ENCODE assay signal across 9 cellular contexts in the genomic region with DNA sequence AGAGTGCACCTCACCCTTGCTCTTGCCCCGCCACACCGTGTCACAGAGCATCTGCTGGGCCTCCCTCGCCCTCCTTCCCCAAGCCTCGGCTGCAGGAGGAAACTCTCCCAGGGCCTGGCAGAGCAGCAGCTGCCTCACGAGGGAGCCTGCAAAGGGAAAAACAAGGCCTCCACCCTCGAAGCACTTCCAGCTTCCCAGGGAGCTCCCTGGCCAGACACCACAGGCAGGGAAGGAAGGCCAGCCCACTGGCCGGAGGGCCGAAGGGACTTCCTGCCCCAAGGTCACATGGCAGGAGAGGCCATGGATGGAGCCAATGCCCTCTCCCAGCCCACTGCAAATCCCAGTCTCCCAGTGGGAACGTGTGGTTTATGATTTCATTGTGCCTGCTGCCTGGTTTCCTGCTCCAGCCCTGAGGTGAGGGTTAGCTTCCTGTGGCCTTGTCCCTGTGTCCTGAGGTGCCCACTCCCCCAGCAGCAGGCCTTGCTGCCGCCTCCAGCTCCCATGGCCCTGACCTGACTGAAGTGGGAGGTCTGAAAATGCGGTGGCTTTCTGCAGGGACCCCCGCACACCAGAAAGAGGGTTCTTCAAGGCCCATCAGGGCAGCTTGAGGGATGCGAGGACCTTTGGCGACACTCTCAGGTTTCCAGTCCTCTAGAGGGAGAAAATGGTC.
A peak's percentile ranks its signal among the peaks of the same experiment; 100 is the strongest.
DNase-seq lines count a peak whose midpoint lies in the region; ATAC-seq and TF ChIP-seq lines count a peak whose summit lies in the region.
"Had no signal": no experiment of that assay in that cellular context is flagged by ENCODE, and none has a peak within 500 bp of the region (broad histone marks: within the 10 kb centered on the region; RNA-seq: fewer than 3 reads in every experiment).

No MANE protein-coding gene starts in this region.

- TF ChIP-seq CTCF in heart left ventricle (IDR thresholded peaks at IDR 0.05) = peak in 3 of 12 donors; percentile 4 to 37 (median 35)

- peaks cover 19% of the 10 kb centered on the region for H3K36me3 Mint-ChIP-seq in activated T-helper 1 cell treated with anti-CD3 and anti-CD28 coated beads, Interleukin-12 subunit alpha, Interleukin-12 subunit beta, Interleukin-2, Interleukin-4 antibody, amounts not matched to agents 30 ng/mL and 10 ng/mL and 1 ng/mL, durations not matched to agents 14 hours and 24 hours and 36 hours (ENCODE audit: low read depth)

- 26 to 46% (median 39%) methylated on average over 8 to 14 of the region's 14 CpGs for WGBS in heart left ventricle, 4 donors

- H3K27ac Mint-ChIP-seq in activated T-helper 1 cell treated with anti-CD3 and anti-CD28 coated beads, Interleukin-12 subunit alpha, Interleukin-12 subunit beta, Interleukin-2, Interleukin-4 antibody, amounts not matched to agents 30 ng/mL and 10 ng/mL and 1 ng/mL, durations not matched to agents 14 hours and 24 hours and 36 hours = peak overlapping the region; percentile 91

- ATAC-seq in heart left ventricle (peak; percentile 21 to 69 (median 48)), GM19395 (IDR thresholded peaks at IDR 0.05; ENCODE audit: unreplicated experiment) (no peak), HG03378 (IDR thresholded peaks at IDR 0.05; ENCODE audit: unreplicated experiment) (no peak)

- DNase-seq in ELR (ENCODE audit: low read depth) = peak; percentile 20
- DNase-seq in activated T-helper 1 cell treated with anti-CD3 and anti-CD28 coated beads, Interleukin-12 subunit alpha, Interleukin-12 subunit beta, Interleukin-2, Interleukin-4 antibody, amounts not matched to agents 30 ng/mL and 10 ng/mL and 1 ng/mL, durations not matched to agents 14 hours and 24 hours and 36 hours (ENCODE audit: low spot score) = no peak
- DNase-seq in heart left ventricle = peak; percentile 83 to 90 (median 86)
- no peak for DNase-seq in NCI-H1436 treated with DMSO at 0.1 percent for 48 hours (lab: John Stamatoyannopoulos, UW)
- no peak for DNase-seq in activated naive CD4-positive, alpha-beta T cell (lab: John Stamatoyannopoulos, UW)
- DNase-seq: activated CD4-positive, alpha-beta T cell treated with anti-CD3 and anti-CD28 coated beads for 1 hour had no signal

- H3K4me1 Mint-ChIP-seq in activated T-helper 1 cell treated with anti-CD3 and anti-CD28 coated beads, Interleukin-12 subunit alpha, Interleukin-12 subunit beta, Interleukin-2, Interleukin-4 antibody, amounts not matched to agents 30 ng/mL and 10 ng/mL and 1 ng/mL, durations not matched to agents 14 hours and 24 hours and 36 hours (ENCODE audit: low read depth) = peaks cover 82% of the 10 kb centered on the region

- no peaks in the 10 kb centered on the region for H3K9me3 Mint-ChIP-seq in activated T-helper 1 cell treated with anti-CD3 and anti-CD28 coated beads, Interleukin-12 subunit alpha, Interleukin-12 subunit beta, Interleukin-2, Interleukin-4 antibody, amounts not matched to agents 30 ng/mL and 10 ng/mL and 1 ng/mL, durations not matched to agents 14 hours and 24 hours and 36 hours

- H3K27ac ChIP-seq in heart left ventricle (peak overlapping the region; percentile 65 to 93 (median 88)), skeletal muscle tissue (ENCODE audit: low read depth, low read length) (peak overlapping the region; percentile 67)

- H3K4me1 ChIP-seq in heart left ventricle (peaks cover 28 to 98% (median 81%) of the 10 kb centered on the region in 12 donors), skeletal muscle tissue (ENCODE audit: control insufficient read depth in 3 of 3, insufficient read depth in 3 of 3, low read length in 3 of 3) (peaks cover 72 to 84% (median 83%) of the 10 kb centered on the region in 3 donors)

- H3K36me3 ChIP-seq in heart left ventricle (no peaks in the 10 kb centered on the region), skeletal muscle tissue (ENCODE audit: control insufficient read depth in 3 of 3, insufficient read depth in 3 of 3, low read length in 3 of 3) (no peaks in the 10 kb centered on the region)

- intact Hi-C loops in activated T-helper 1 cell treated with anti-CD3 and anti-CD28 coated beads, Interleukin-12 subunit alpha, Interleukin-12 subunit beta, Interleukin-2, Interleukin-4 antibody, amounts not matched to agents 30 ng/mL and 10 ng/mL and 1 ng/mL, durations not matched to agents 14 hours and 24 hours and 36 hours (cut with micrococcal nuclease) = loop anchor here (10.0 kb wide), 2 partner anchors 958 to 1218 kb away; partner anchors contain the start of gene ANXA11
- intact Hi-C loops in heart left ventricle (cut with DNase I) = loop anchor here in 1 of 10 donors (2.0 kb wide), 1 partner anchor 20 kb away; no protein-coding TSS in a partner anchor

- H3K4me3 Mint-ChIP-seq in activated T-helper 1 cell treated with anti-CD3 and anti-CD28 coated beads, Interleukin-12 subunit alpha, Interleukin-12 subunit beta, Interleukin-2, Interleukin-4 antibody, amounts not matched to agents 30 ng/mL and 10 ng/mL and 1 ng/mL, durations not matched to agents 14 hours and 24 hours and 36 hours = peak overlapping the region; percentile 80

- peak overlapping the region in 2 of 3 donors; percentile 45 to 60 for H3K9ac ChIP-seq in skeletal muscle tissue (ENCODE audit: low read depth in 1 of 3, low read length in 3 of 3)

- H3K9me3 ChIP-seq in heart left ventricle = no peaks in the 10 kb centered on the region
- no peaks in the 10 kb centered on the region for H3K9me3 ChIP-seq in skeletal muscle tissue (ENCODE audit: control insufficient read depth in 3 of 3, low read length in 3 of 3)

- H3K27me3 ChIP-seq in heart left ventricle (no peaks in the 10 kb centered on the region), skeletal muscle tissue (ENCODE audit: control insufficient read depth in 3 of 3, insufficient read depth in 3 of 3, low read length in 3 of 3) (no peaks in the 10 kb centered on the region)

- no peaks in the 10 kb centered on the region for H3K27me3 Mint-ChIP-seq in activated T-helper 1 cell treated with anti-CD3 and anti-CD28 coated beads, Interleukin-12 subunit alpha, Interleukin-12 subunit beta, Interleukin-2, Interleukin-4 antibody, amounts not matched to agents 30 ng/mL and 10 ng/mL and 1 ng/mL, durations not matched to agents 14 hours and 24 hours and 36 hours (ENCODE audit: insufficient read depth)

- no peak for TF ChIP-seq POLR2A in heart left ventricle (IDR thresholded peaks at IDR 0.05)

- H3K4me3 ChIP-seq in heart left ventricle (peak overlapping the region in 2 of 12 donors; percentile 0 to 73), skeletal muscle tissue (ENCODE audit: low read length in 3 of 3) (peak overlapping the region in 1 of 3 donors; percentile 49)

Comparison
In these comparisons a context has a peak if more than half of its experiments do, and no peak if none do; other contexts are left out.
1. DNase-seq: peak in ELR (single experiment) and heart left ventricle (5 of 5); none in activated T-helper 1 cell treated with anti-CD3 and anti-CD28 coated beads, Interleukin-12 subunit alpha, Interleukin-12 subunit beta, Interleukin-2, Interleukin-4 antibody, amounts not matched to agents 30 ng/mL and 10 ng/mL and 1 ng/mL, durations not matched to agents 14 hours and 24 hours and 36 hours (single experiment), NCI-H1436 treated with DMSO at 0.1 percent for 48 hours (single experiment) and activated naive CD4-positive, alpha-beta T cell (0 of 4).
2. ATAC-seq: peak in heart left ventricle (4 of 4); none in GM19395 (single experiment) and HG03378 (single experiment).